8 cellular contexts compared by ENCODE assay signal in the genomic region with DNA sequence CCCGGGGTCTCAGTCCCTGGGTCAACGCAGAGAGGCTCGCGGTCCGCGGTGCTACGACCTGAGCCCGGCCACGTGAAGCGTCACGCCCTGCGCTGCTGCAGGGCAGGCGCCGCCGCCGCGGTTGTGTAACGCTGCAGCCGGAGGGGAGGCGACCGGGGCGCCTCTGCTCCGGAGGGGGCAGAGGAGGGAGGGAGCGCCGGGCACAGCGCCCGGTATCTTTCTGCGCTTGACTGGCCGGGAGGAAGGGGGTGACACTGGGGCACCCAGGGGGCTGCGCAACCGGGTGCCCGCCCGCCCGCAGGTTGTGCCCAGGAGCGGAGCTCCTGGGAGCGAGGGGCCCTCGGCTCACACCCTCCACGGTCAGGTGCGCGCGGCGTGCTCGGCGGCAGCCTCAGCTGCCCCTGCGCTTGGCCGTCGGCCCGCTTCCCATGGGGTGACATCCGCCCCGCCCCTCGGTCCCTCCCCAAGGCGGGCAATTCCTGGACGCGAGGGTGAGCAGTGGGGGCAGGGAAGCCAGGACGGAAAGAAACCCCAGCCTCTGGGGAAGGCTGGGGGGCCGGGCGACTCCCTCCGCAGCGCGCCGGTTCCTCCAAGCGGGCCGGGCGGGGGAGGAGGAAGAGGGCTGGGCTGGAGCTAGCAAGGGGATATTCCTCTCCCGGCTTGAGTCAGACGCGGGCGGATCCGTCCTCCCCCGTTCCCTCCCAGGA. TPM values are rescaled to one million over a fixed set of nuclear protein-coding genes. Genes with fewer than 3 reads are reported as not detected.
A peak's percentile ranks its signal among the peaks of the same experiment; 100 is the strongest.
DNase-seq lines count a peak whose midpoint lies in the region; ATAC-seq, FAIRE-seq and TF ChIP-seq lines count a peak whose summit lies in the region.

No MANE protein-coding gene starts in this region.

- H3K9me3 ChIP-seq in adrenal gland (replicated peaks in 1 of 3) = no peaks in the 10 kb centered on the region
- H3K9me3 ChIP-seq in heart right ventricle = no peaks in the 10 kb centered on the region

- peak overlapping the region; percentile 98 to 100 (median 99) for H3K27ac ChIP-seq in adrenal gland
- peak overlapping the region; percentile 97 to 100 (median 100) for H3K27ac ChIP-seq in heart right ventricle

- H3K4me1 ChIP-seq in adrenal gland (replicated peaks in 1 of 2) (peaks cover 29% of the 10 kb centered on the region in 2 donors), heart right ventricle (peaks cover 4 to 48% (median 35%) of the 10 kb centered on the region in 9 donors)

- no peak for FAIRE-seq in H54 (lab: Jason Lieb, UNC)

- 0 to 3% (median 1%) methylated on average over 5 to 70 of the region's 70 CpGs for WGBS in adrenal gland, 4 donors
- WGBS in heart right ventricle, 2 donors = 0 to 1% methylated on average over 56 to 70 of the region's 70 CpGs

- intact Hi-C loops in adrenal gland (cut with DNase I) (loop anchor here (5.0 to 10.0 kb wide), 3 partner anchors 74 to 256 kb away; no protein-coding TSS in a partner anchor), heart right ventricle (cut with DNase I) (loop anchor here in 9 of 10 donors (1.0 to 10.0 kb wide), 9 partner anchors 48 to 266 kb away; partner anchors contain the start of gene EDEM1 (in 1 of the 9)), posterior cingulate gyrus (cut with DNase I) (loop anchor here (2.0 to 5.0 kb wide), 2 partner anchors 48 to 256 kb away; no protein-coding TSS in a partner anchor)

- no peaks in the 10 kb centered on the region for H3K27me3 ChIP-seq in adrenal gland
- no peaks in the 10 kb centered on the region for H3K27me3 ChIP-seq in heart right ventricle

- H3K4me3 ChIP-seq in adrenal gland (peak overlapping the region; percentile 5 to 87 (median 44)), heart right ventricle (peak overlapping the region; percentile 47 to 98 (median 86))

- TF ChIP-seq POLR2A in H54 (IDR thresholded peaks at IDR 0.05; ENCODE audit: low read depth, low read length) = peak; percentile 78
- TF ChIP-seq POLR2A in adrenal gland (IDR thresholded peaks at IDR 0.05) = peak; percentile 67 to 84

- DNase-seq in GM03348 (ENCODE audit: low spot score) (peak; percentile 96), H54 (ENCODE audit: insufficient read length, low spot score) (peak; percentile 65), LoVo (ENCODE audit: low spot score) (peak; percentile 91), SKM-1 (lab: John Stamatoyannopoulos, UW; ENCODE audit: unreplicated experiment) (peak; percentile 87), adrenal gland (peak; percentile 98 to 99 (median 99)), heart right ventricle (peak; percentile 96 to 99), posterior cingulate gyrus (peak; percentile 68 to 98 (median 89)), ureter (ENCODE audit: low spot score) (peak; percentile 98)

- H3K36me3 ChIP-seq in adrenal gland (replicated peaks in 1 of 2) (peaks cover 0 to 22% of the 10 kb centered on the region in 2 donors), heart right ventricle (peaks cover 0 to 30% (median 22%) of the 10 kb centered on the region in 9 donors)

- TF ChIP-seq CTCF in adrenal gland (IDR thresholded peaks at IDR 0.05) (peak in 1 of 6 experiments; percentile 2), heart right ventricle (IDR thresholded peaks at IDR 0.05) (peak in 2 of 9 donors; percentile 8 to 17)

- peak; percentile 75 to 88 (median 80) for ATAC-seq in heart right ventricle

RNA-seq across cellular contexts. Expression of gene BHLHE40, which starts 0.8 kb away (rescaled TPM):
- total RNA-seq in adrenal gland = 100 to 1,000 TPM in 4 of 8 donors, 10 to 100 TPM in 4; 57.2 to 224 (median 118) TPM
- polyA plus RNA-seq in adrenal gland = 10 to 100 TPM; 19.1 to 50.2 (median 49.8) TPM
- 100 to 1,000 TPM in 1 of 10 donors, 10 to 100 TPM in 9; 14.2 to 209 (median 54.9) TPM for total RNA-seq in heart right ventricle
- 10 to 100 TPM; 10.0 to 10.7 TPM for polyA plus RNA-seq in heart right ventricle
- 206 TPM for total RNA-seq in ureter

Comparison
In these comparisons a context has a peak if more than half of its experiments do, and no peak if none do; other contexts are left out.
1. Peak in every context shown above with its lines: DNase-seq, ATAC-seq, H3K4me3 ChIP-seq and H3K27ac ChIP-seq.